16 cellular contexts compared by ENCODE assay signal in the genomic region with DNA sequence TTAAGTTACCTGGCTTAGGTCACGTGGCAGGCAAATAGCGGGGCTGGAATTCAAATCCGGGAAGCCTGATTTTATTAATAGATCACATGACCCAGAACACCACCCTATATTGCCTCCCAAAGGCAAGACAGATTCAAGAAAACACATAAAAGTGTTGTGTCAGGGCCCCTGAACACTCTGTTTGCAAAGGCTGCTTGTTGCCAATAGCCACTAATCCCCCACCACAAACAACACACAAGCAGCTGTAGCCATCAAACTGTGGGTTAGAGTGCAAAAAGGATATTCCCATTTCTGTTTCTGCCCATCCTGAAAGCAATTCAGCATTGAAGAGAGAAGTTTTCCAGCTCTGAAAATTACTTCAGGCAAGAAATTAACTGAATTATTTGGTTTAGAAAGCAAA.
DNase-seq lines count a peak whose midpoint lies in the region; ATAC-seq lines count a peak whose summit lies in the region.
"Had no signal": no experiment of that assay in that cellular context is flagged by ENCODE, and none has a peak within 500 bp of the region (broad histone marks: within the 10 kb centered on the region; RNA-seq: fewer than 3 reads in every experiment).

No MANE protein-coding gene starts in this region.

- no peaks in the 10 kb centered on the region for H3K36me3 ChIP-seq in HAP-1 (replicated peaks)
- H3K36me3 ChIP-seq: SJSA1 had no signal

- H3K4me1 ChIP-seq in HAP-1 = peaks cover 12% of the 10 kb centered on the region

- peak overlapping the region; percentile 35 for H3K27ac ChIP-seq in layer of hippocampus (ENCODE audit: low read depth, low read length)
- H3K27ac ChIP-seq: PC-9, SJSA1 had no signal

- in situ Hi-C loops in HAP-1 (cut with MboI; ENCODE audit: low sequenced_read_pairs) = no loop called here

- no peak for ATAC-seq in GM18511 (IDR thresholded peaks at IDR 0.05; ENCODE audit: unreplicated experiment)

- DNase-seq in HAP-1 (ENCODE audit: low spot score in 2 of 2) (peak; percentile 20 to 54), NCI-H82 treated with DMSO at 0.1 percent for 48 hours (lab: John Stamatoyannopoulos, UW; ENCODE audit: unreplicated experiment) (peak; percentile 14), retina (peak; percentile 13), NCI-H345 (lab: John Stamatoyannopoulos, UW) (no peak), cerebellar cortex (ENCODE audit: low spot score) (no peak)
- DNase-seq: Calu3, H7, Karpas-422, MM.1S, NCI-H1092 treated with DMSO at 0.1 percent for 48 hours, NCI-H1694, NCI-H226, PC-9 had no signal

- no peak overlapping the region for H3K4me3 ChIP-seq in HAP-1
- H3K4me3 ChIP-seq: PC-9, SJSA1 had no signal

- H3K9me3 ChIP-seq in HAP-1 = no peaks in the 10 kb centered on the region
- H3K9me3 ChIP-seq: SJSA1 had no signal

- H3K27me3 ChIP-seq in HAP-1 (ENCODE audit: low read depth) (no peaks in the 10 kb centered on the region), layer of hippocampus (ENCODE audit: control insufficient read depth, insufficient read depth, low read length) (no peaks in the 10 kb centered on the region)
- H3K27me3 ChIP-seq: SJSA1 had no signal

Comparison
In these comparisons a context has a peak if more than half of its experiments do, and no peak if none do; other contexts are left out.
1. DNase-seq: peak in HAP-1 (2 of 2), NCI-H82 treated with DMSO at 0.1 percent for 48 hours (single experiment) and retina (single experiment); none in NCI-H345 (single experiment) and cerebellar cortex (single experiment).